10 cellular contexts compared by ENCODE assay signal in genomic region chr11:83685730-83686129, GRCh38.
"Had no signal": no experiment of that assay in that cellular context is flagged by ENCODE, and none has a peak within 500 bp of the region (broad histone marks: within the 10 kb centered on the region; RNA-seq: fewer than 3 reads in every experiment).

No MANE protein-coding gene starts in this region.

- H2AFZ ChIP-seq: GM23248 had no signal

- H3K36me3 Mint-ChIP-seq: IgD-negative memory B cell had no signal

- H3K36me3 ChIP-seq: HAP-1 had no signal

- FAIRE-seq: H54, HepG2 had no signal

- H3K4me3 Mint-ChIP-seq: HFFc6, IgD-negative memory B cell had no signal

- H3K9me3 ChIP-seq: HAP-1 had no signal

- H3K27ac ChIP-seq: GM23248, HL-60 had no signal

- H3K4me3 ChIP-seq: GM23248, HAP-1 had no signal

- H3K9ac ChIP-seq: GM23248 had no signal

- DNase-seq: GM23248, GOT3, HFFc6, KBM-7 had no signal

- ATAC-seq: HCT116, HepG2 had no signal

- H3K4me1 ChIP-seq: HAP-1 had no signal

- H3K27ac Mint-ChIP-seq: HFFc6, IgD-negative memory B cell had no signal

- H3K9me3 Mint-ChIP-seq: HFFc6 had no signal
